In genomic region chr1:248691567-248692155, GRCh38 we compare ENCODE assay signal across 28 cellular contexts. TPM values are rescaled to one million over a fixed set of nuclear protein-coding genes. Genes with fewer than 3 reads are reported as not detected.
"Had no signal": no experiment of that assay in that cellular context is flagged by ENCODE, and none has a peak within 500 bp of the region (broad histone marks: within the 10 kb centered on the region; RNA-seq: fewer than 3 reads in every experiment).

No MANE protein-coding gene starts in this region.

- H3K27me3 ChIP-seq: esophagus squamous epithelium, gastrocnemius medialis had no signal

- H3K27ac ChIP-seq: coronary artery, esophagus squamous epithelium, gastrocnemius medialis had no signal

- H3K4me1 Mint-ChIP-seq: endodermal cell; neural crest cell; stimulated activated effector memory CD8-positive, alpha-beta T cell treated with anti-CD3 and anti-CD28 coated beads, Interleukin-12 subunit alpha, Interleukin-12 subunit beta, amount 100 ng/mL, for 72 hours; WTC11 had no signal

- H3K9me3 ChIP-seq: esophagus squamous epithelium, gastrocnemius medialis had no signal

- H3K36me3 Mint-ChIP-seq: stimulated activated effector memory CD8-positive, alpha-beta T cell treated with anti-CD3 and anti-CD28 coated beads, Interleukin-12 subunit alpha, Interleukin-12 subunit beta, amount 100 ng/mL, for 72 hours had no signal

- H3K4me3 Mint-ChIP-seq: activated CD4-positive, alpha-beta T cell treated with anti-CD3 and anti-CD28 coated beads for 36 hours; activated naive CD4-positive, alpha-beta T cell treated with anti-CD3 and anti-CD28 coated beads for 36 hours; activated naive CD8-positive, alpha-beta T cell treated with anti-CD3 and anti-CD28 coated beads, Interleukin-2, amount 10 ng/mL, durations not matched to agents 7 days and 5 days; activated T-cell treated with anti-CD3 and anti-CD28 coated beads, Interleukin-2, amount 50 U/mL, for 4 hours; endodermal cell; neural crest cell; stimulated activated effector memory CD8-positive, alpha-beta T cell treated with anti-CD3 and anti-CD28 coated beads, Interleukin-12 subunit alpha, Interleukin-12 subunit beta, amount 100 ng/mL, for 72 hours; WTC11 had no signal

- DNase-seq: activated CD4-positive, alpha-beta T cell treated with anti-CD3 and anti-CD28 coated beads for 36 hours; activated CD4-positive, alpha-beta T cell treated with anti-CD3 and anti-CD28 coated beads, Interleukin-2, amount 50 U/mL, for 4 hours; activated CD8-positive, alpha-beta memory T cell treated with anti-CD3 and anti-CD28 coated beads, Interleukin-2, amount 50 U/mL, for 48 hours; activated naive CD4-positive, alpha-beta T cell treated with anti-CD3 and anti-CD28 coated beads for 36 hours; activated naive CD8-positive, alpha-beta T cell treated with anti-CD3 and anti-CD28 coated beads, Interleukin-2, amount 10 ng/mL, durations not matched to agents 7 days and 5 days; activated T-cell treated with anti-CD3 and anti-CD28 coated beads, Interleukin-2, amount 50 U/mL, for 4 hours; amniotic stem cell; endodermal cell; esophagus squamous epithelium; gastrocnemius medialis; hippocampal formation; left ventricle myocardium superior; small intestine; stimulated activated CD4-positive, alpha-beta T cell treated with anti-CD3 and anti-CD28 coated beads, Interleukin-2, amount 100 ng/mL, for 24 hours; T-helper 9 cell had no signal

- H3K27ac Mint-ChIP-seq: activated CD4-positive, alpha-beta T cell treated with anti-CD3 and anti-CD28 coated beads for 36 hours; activated naive CD4-positive, alpha-beta T cell treated with anti-CD3 and anti-CD28 coated beads for 36 hours; activated naive CD8-positive, alpha-beta T cell treated with anti-CD3 and anti-CD28 coated beads, Interleukin-2, amount 10 ng/mL, durations not matched to agents 7 days and 5 days; endodermal cell; stimulated activated effector memory CD8-positive, alpha-beta T cell treated with anti-CD3 and anti-CD28 coated beads, Interleukin-12 subunit alpha, Interleukin-12 subunit beta, amount 100 ng/mL, for 72 hours; WTC11 had no signal

- H3K36me3 ChIP-seq: esophagus squamous epithelium, gastrocnemius medialis had no signal

- H3K4me1 ChIP-seq: esophagus squamous epithelium, gastrocnemius medialis had no signal

- H3K4me3 ChIP-seq: coronary artery, esophagus squamous epithelium, gastrocnemius medialis had no signal

- H3K27me3 Mint-ChIP-seq: activated naive CD8-positive, alpha-beta T cell treated with anti-CD3 and anti-CD28 coated beads, Interleukin-2, amount 10 ng/mL, durations not matched to agents 7 days and 5 days had no signal

- ATAC-seq: activated CD4-positive, alpha-beta T cell treated with anti-CD3 and anti-CD28 coated beads for 36 hours; activated T-cell treated with anti-CD3 and anti-CD28 coated beads, Interleukin-2, amount 50 U/mL, for 4 hours; gastrocnemius medialis; left ventricle myocardium superior; sciatic nerve; stimulated activated effector memory CD8-positive, alpha-beta T cell treated with anti-CD3 and anti-CD28 coated beads, Interleukin-12 subunit alpha, Interleukin-12 subunit beta, amount 100 ng/mL, for 72 hours; WTC11 had no signal

RNA-seq across cellular contexts. Expression of gene OR14I1, which starts 10.9 kb away (rescaled TPM):
- total RNA-seq: activated CD4-positive, alpha-beta T cell treated with anti-CD3 and anti-CD28 coated beads for 36 hours; activated CD8-positive, alpha-beta memory T cell treated with anti-CD3 and anti-CD28 coated beads for 36 hours; activated naive CD4-positive, alpha-beta T cell treated with anti-CD3 and anti-CD28 coated beads for 36 hours; activated naive CD8-positive, alpha-beta T cell treated with anti-CD3 and anti-CD28 coated beads, Interleukin-2, amount 10 ng/mL, durations not matched to agents 7 days and 5 days; activated T-cell treated with anti-CD3 and anti-CD28 coated beads, Interleukin-2, amount 50 U/mL, for 4 hours; bronchial epithelial cell; endodermal cell; esophagus squamous epithelium; gastrocnemius medialis; left ventricle myocardium superior; mononuclear cell; neural crest cell; osteoblast; posterior vena cava; renal cortical epithelial cell; sciatic nerve; T-helper 1 cell treated with Interleukin-12 subunit alpha and Interleukin-12 subunit beta and Interleukin-4 antibody, amounts not matched to agents 30 ng/mL and 1 ng/mL, for 36 hours; temporal lobe; WTC11 had no signal

RNA-seq across cellular contexts. Expression of gene OR2T27, which starts 36.3 kb away (rescaled TPM):
- total RNA-seq: activated CD4-positive, alpha-beta T cell treated with anti-CD3 and anti-CD28 coated beads for 36 hours; activated CD8-positive, alpha-beta memory T cell treated with anti-CD3 and anti-CD28 coated beads for 36 hours; activated naive CD4-positive, alpha-beta T cell treated with anti-CD3 and anti-CD28 coated beads for 36 hours; activated naive CD8-positive, alpha-beta T cell treated with anti-CD3 and anti-CD28 coated beads, Interleukin-2, amount 10 ng/mL, durations not matched to agents 7 days and 5 days; activated T-cell treated with anti-CD3 and anti-CD28 coated beads, Interleukin-2, amount 50 U/mL, for 4 hours; bronchial epithelial cell; endodermal cell; esophagus squamous epithelium; gastrocnemius medialis; left ventricle myocardium superior; mononuclear cell; neural crest cell; osteoblast; posterior vena cava; renal cortical epithelial cell; sciatic nerve; T-helper 1 cell treated with Interleukin-12 subunit alpha and Interleukin-12 subunit beta and Interleukin-4 antibody, amounts not matched to agents 30 ng/mL and 1 ng/mL, for 36 hours; temporal lobe; WTC11 had no signal

RNA-seq across cellular contexts. Expression of gene OR2T35, which starts 46.6 kb away (rescaled TPM):
- total RNA-seq: activated CD4-positive, alpha-beta T cell treated with anti-CD3 and anti-CD28 coated beads for 36 hours; activated CD8-positive, alpha-beta memory T cell treated with anti-CD3 and anti-CD28 coated beads for 36 hours; activated naive CD4-positive, alpha-beta T cell treated with anti-CD3 and anti-CD28 coated beads for 36 hours; activated naive CD8-positive, alpha-beta T cell treated with anti-CD3 and anti-CD28 coated beads, Interleukin-2, amount 10 ng/mL, durations not matched to agents 7 days and 5 days; activated T-cell treated with anti-CD3 and anti-CD28 coated beads, Interleukin-2, amount 50 U/mL, for 4 hours; bronchial epithelial cell; endodermal cell; esophagus squamous epithelium; gastrocnemius medialis; left ventricle myocardium superior; neural crest cell; osteoblast; posterior vena cava; sciatic nerve; T-helper 1 cell treated with Interleukin-12 subunit alpha and Interleukin-12 subunit beta and Interleukin-4 antibody, amounts not matched to agents 30 ng/mL and 1 ng/mL, for 36 hours; temporal lobe; WTC11 had no signal

RNA-seq across cellular contexts. Expression of gene OR2T11, which starts 56.8 kb away (rescaled TPM):
- total RNA-seq: activated CD4-positive, alpha-beta T cell treated with anti-CD3 and anti-CD28 coated beads for 36 hours; activated CD8-positive, alpha-beta memory T cell treated with anti-CD3 and anti-CD28 coated beads for 36 hours; activated naive CD4-positive, alpha-beta T cell treated with anti-CD3 and anti-CD28 coated beads for 36 hours; activated naive CD8-positive, alpha-beta T cell treated with anti-CD3 and anti-CD28 coated beads, Interleukin-2, amount 10 ng/mL, durations not matched to agents 7 days and 5 days; activated T-cell treated with anti-CD3 and anti-CD28 coated beads, Interleukin-2, amount 50 U/mL, for 4 hours; bronchial epithelial cell; endodermal cell; esophagus squamous epithelium; gastrocnemius medialis; left ventricle myocardium superior; neural crest cell; osteoblast; posterior vena cava; sciatic nerve; T-helper 1 cell treated with Interleukin-12 subunit alpha and Interleukin-12 subunit beta and Interleukin-4 antibody, amounts not matched to agents 30 ng/mL and 1 ng/mL, for 36 hours; temporal lobe; WTC11 had no signal
